1 cellular context compared by ENCODE assay signal in the genomic region with DNA sequence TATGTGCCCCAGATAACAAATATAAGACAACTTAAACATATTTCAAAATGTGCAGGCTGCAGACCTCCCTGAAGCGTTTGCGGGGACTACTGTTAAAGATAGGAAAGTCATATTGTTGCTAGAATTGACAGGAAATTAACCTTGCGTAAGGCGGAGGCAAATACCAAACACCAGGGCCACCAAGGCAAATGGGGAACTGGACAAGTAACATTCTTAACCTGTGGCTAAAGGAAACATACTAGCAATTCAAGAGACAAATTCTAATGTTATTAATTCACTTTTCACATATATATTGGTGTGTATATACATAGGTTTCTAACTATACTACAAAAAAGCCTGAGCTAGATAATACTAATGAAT.
TF ChIP-seq lines count a peak whose summit lies in the region.

No MANE protein-coding gene starts in this region.

TF ChIP-seq in A549, 52 proteins besides CTCF, POLR2A, EP300 and RAD21 (continued from another document):
- TF ChIP-seq ATOH8 (CRISPR knock-in tag; IDR thresholded peaks at IDR 0.05; ENCODE audit: low read depth) (no peak), FOSB (CRISPR knock-in tag; IDR thresholded peaks at IDR 0.05) (no peak), HEYL (CRISPR knock-in tag; IDR thresholded peaks at IDR 0.05) (no peak), TFCP2L1 (CRISPR knock-in tag; IDR thresholded peaks at IDR 0.05) (no peak), MAX (IDR thresholded peaks at IDR 0.05) (no peak), SREBF2 (IDR thresholded peaks at IDR 0.05) (no peak), HOXA7 (CRISPR knock-in tag; IDR thresholded peaks at IDR 0.05) (no peak), RARB (CRISPR knock-in tag; IDR thresholded peaks at IDR 0.05) (no peak), CBX8 (IDR thresholded peaks at IDR 0.05) (no peak), HDAC2 (IDR thresholded peaks at IDR 0.05) (no peak), ZC3H11A (IDR thresholded peaks at IDR 0.05) (no peak), CHD2 (IDR thresholded peaks at IDR 0.05; ENCODE audit: low read length, partially characterized antibody) (no peak), CHD4 (IDR thresholded peaks at IDR 0.05; ENCODE audit: borderline replicate concordance) (no peak)
